ENCODE assay signal across 20 cellular contexts in the genomic region with DNA sequence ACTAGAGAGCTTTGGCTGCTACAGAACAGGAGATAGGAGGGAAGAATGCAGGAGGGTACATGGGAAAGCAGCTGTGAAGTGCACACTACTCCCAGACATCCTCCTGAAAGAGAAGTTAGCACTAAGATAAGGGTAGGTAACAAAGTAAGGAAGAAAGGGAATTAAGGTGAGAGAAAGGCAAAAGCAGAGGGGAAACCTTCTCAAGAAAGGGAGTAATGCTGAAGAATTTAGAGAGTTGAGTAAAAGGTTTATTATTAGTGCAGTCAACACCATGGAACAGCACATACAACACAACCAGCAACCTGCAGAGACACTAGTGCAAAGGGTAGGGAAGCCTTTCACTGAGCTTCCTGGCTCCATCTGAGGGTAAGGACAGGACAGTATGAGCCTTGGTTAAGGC. TPM values are rescaled to one million over a fixed set of nuclear protein-coding genes. Genes with fewer than 3 reads are reported as not detected.
A peak's percentile ranks its signal among the peaks of the same experiment; 100 is the strongest.
DNase-seq lines count a peak whose midpoint lies in the region; ATAC-seq and TF ChIP-seq lines count a peak whose summit lies in the region.
"Had no signal": no experiment of that assay in that cellular context is flagged by ENCODE, and none has a peak within 500 bp of the region (broad histone marks: within the 10 kb centered on the region; RNA-seq: fewer than 3 reads in every experiment).

No MANE protein-coding gene starts in this region.

- H3K4me3 Mint-ChIP-seq in activated T-helper 17 cell treated with anti-CD3 and anti-CD28 coated beads, Interleukin-2, amount 50 U/mL, for 72 hours = no peak overlapping the region
- H3K4me3 Mint-ChIP-seq in memory B cell = no peak overlapping the region
- H3K4me3 Mint-ChIP-seq in activated T-helper 2 cell treated with anti-CD3 and anti-CD28 coated beads, Interferon-gamma antibody, Interleukin-2, Interleukin-4, amounts not matched to agents 10 μg/mL and 5 μg/mL and 100 μg/mL, durations not matched to agents 14 hours and 24 hours and 36 hours (ENCODE audit: low read depth) = no peak overlapping the region
- H3K4me3 Mint-ChIP-seq: CD14-positive monocyte had no signal

- peak overlapping the region; percentile 56 for H3K27ac ChIP-seq in left ventricle myocardium inferior (replicated peaks)
- H3K27ac ChIP-seq in right cardiac atrium (ENCODE audit: low read length) = no peak overlapping the region

- TF ChIP-seq CTCF in left ventricle myocardium inferior (IDR thresholded peaks at IDR 0.05; ENCODE audit: borderline replicate concordance) = no peak

- H3K4me1 ChIP-seq in left ventricle myocardium inferior (peaks cover 17% of the 10 kb centered on the region), right cardiac atrium (ENCODE audit: control insufficient read depth, insufficient read depth, low read length) (no peaks in the 10 kb centered on the region)

- H3K27me3 Mint-ChIP-seq in activated T-helper 17 cell treated with anti-CD3 and anti-CD28 coated beads, Interleukin-2, amount 50 U/mL, for 72 hours = no peaks in the 10 kb centered on the region
- no peaks in the 10 kb centered on the region for H3K27me3 Mint-ChIP-seq in memory B cell
- H3K27me3 Mint-ChIP-seq in activated T-helper 2 cell treated with anti-CD3 and anti-CD28 coated beads, Interferon-gamma antibody, Interleukin-2, Interleukin-4, amounts not matched to agents 10 μg/mL and 5 μg/mL and 100 μg/mL, durations not matched to agents 14 hours and 24 hours and 36 hours (ENCODE audit: low read depth) = no peaks in the 10 kb centered on the region

- no peaks in the 10 kb centered on the region for H3K9me3 ChIP-seq in left ventricle myocardium inferior (replicated peaks)
- no peaks in the 10 kb centered on the region for H3K9me3 ChIP-seq in right cardiac atrium (ENCODE audit: control insufficient read depth, low read length)

- peaks cover 53% of the 10 kb centered on the region for H3K36me3 Mint-ChIP-seq in activated T-helper 17 cell treated with anti-CD3 and anti-CD28 coated beads, Interleukin-2, amount 50 U/mL, for 72 hours (ENCODE audit: low read depth)
- peaks cover 20% of the 10 kb centered on the region for H3K36me3 Mint-ChIP-seq in memory B cell
- H3K36me3 Mint-ChIP-seq in activated T-helper 2 cell treated with anti-CD3 and anti-CD28 coated beads, Interferon-gamma antibody, Interleukin-2, Interleukin-4, amounts not matched to agents 10 μg/mL and 5 μg/mL and 100 μg/mL, durations not matched to agents 14 hours and 24 hours and 36 hours (ENCODE audit: low read depth) = peaks cover 25% of the 10 kb centered on the region

- H3K9me3 Mint-ChIP-seq in activated T-helper 17 cell treated with anti-CD3 and anti-CD28 coated beads, Interleukin-2, amount 50 U/mL, for 72 hours = no peaks in the 10 kb centered on the region
- H3K9me3 Mint-ChIP-seq in memory B cell = no peaks in the 10 kb centered on the region
- H3K9me3 Mint-ChIP-seq in activated T-helper 2 cell treated with anti-CD3 and anti-CD28 coated beads, Interferon-gamma antibody, Interleukin-2, Interleukin-4, amounts not matched to agents 10 μg/mL and 5 μg/mL and 100 μg/mL, durations not matched to agents 14 hours and 24 hours and 36 hours = no peaks in the 10 kb centered on the region
- H3K9me3 Mint-ChIP-seq: CD14-positive monocyte had no signal

- H3K27ac Mint-ChIP-seq in activated T-helper 17 cell treated with anti-CD3 and anti-CD28 coated beads, Interleukin-2, amount 50 U/mL, for 72 hours = peak overlapping the region; percentile 3
- peak overlapping the region; percentile 93 for H3K27ac Mint-ChIP-seq in memory B cell
- no peak overlapping the region for H3K27ac Mint-ChIP-seq in activated T-helper 2 cell treated with anti-CD3 and anti-CD28 coated beads, Interferon-gamma antibody, Interleukin-2, Interleukin-4, amounts not matched to agents 10 μg/mL and 5 μg/mL and 100 μg/mL, durations not matched to agents 14 hours and 24 hours and 36 hours

- peaks cover 9% of the 10 kb centered on the region for H3K4me1 Mint-ChIP-seq in activated T-helper 17 cell treated with anti-CD3 and anti-CD28 coated beads, Interleukin-2, amount 50 U/mL, for 72 hours
- peaks cover 25% of the 10 kb centered on the region for H3K4me1 Mint-ChIP-seq in memory B cell
- peaks cover 1% of the 10 kb centered on the region for H3K4me1 Mint-ChIP-seq in activated T-helper 2 cell treated with anti-CD3 and anti-CD28 coated beads, Interferon-gamma antibody, Interleukin-2, Interleukin-4, amounts not matched to agents 10 μg/mL and 5 μg/mL and 100 μg/mL, durations not matched to agents 14 hours and 24 hours and 36 hours (ENCODE audit: low read depth)

- peaks cover 43% of the 10 kb centered on the region for H3K36me3 ChIP-seq in left ventricle myocardium inferior

- H3K4me3 ChIP-seq in left ventricle myocardium inferior (no peak overlapping the region), right cardiac atrium (ENCODE audit: low read length) (no peak overlapping the region)

- no peak for ATAC-seq in right cardiac atrium
- ATAC-seq in activated T-helper 17 cell treated with anti-CD3 and anti-CD28 coated beads, Interleukin-2, amount 50 U/mL, for 72 hours (replicated peaks) = no peak
- ATAC-seq in memory B cell (ENCODE audit: low read depth) = no peak
- ATAC-seq: Panc1 had no signal

- intact Hi-C loops in left ventricle myocardium inferior (cut with micrococcal nuclease) = no loop called here
- intact Hi-C loops in right cardiac atrium (cut with DNase I) = loop anchor here in 1 of 4 donors (10.0 kb wide), 1 partner anchor 111 kb away; the partner anchor contains the start of gene CNPY2
- intact Hi-C loops in posterior cingulate gyrus (cut with DNase I) = no loop called here
- intact Hi-C loops in activated T-helper 2 cell treated with anti-CD3 and anti-CD28 coated beads, Interferon-gamma antibody, Interleukin-2, Interleukin-4, amounts not matched to agents 10 μg/mL and 5 μg/mL and 100 μg/mL, durations not matched to agents 14 hours and 24 hours and 36 hours (cut with micrococcal nuclease) = no loop called here
- intact Hi-C loops in head of caudate nucleus (cut with DNase I) = no loop called here

- H3K27me3 ChIP-seq in left ventricle myocardium inferior (ENCODE audit: low read depth) (no peaks in the 10 kb centered on the region), right cardiac atrium (ENCODE audit: control insufficient read depth, insufficient read depth) (no peaks in the 10 kb centered on the region)

- DNase-seq in left ventricle myocardium inferior (no peak), right cardiac atrium (no peak), memory B cell (ENCODE audit: low spot score in 2 of 2) (no peak), posterior cingulate gyrus (no peak), head of caudate nucleus (no peak), COR-L47 (lab: John Stamatoyannopoulos, UW) (no peak)
- DNase-seq in activated T-helper 2 cell treated with anti-CD3 and anti-CD28 coated beads, Interferon-gamma antibody, Interleukin-2, Interleukin-4, amounts not matched to agents 10 μg/mL and 5 μg/mL and 100 μg/mL, durations not matched to agents 14 hours and 24 hours and 36 hours (ENCODE audit: low spot score) = no peak
- DNase-seq: DMS79, H7, IMR-90, Kasumi-1, NCI-H1105, NCI-H1694, NCI-H2107, NCI-H226, NCI-H524 treated with DMSO at 0.1 percent for 48 hours had no signal

RNA-seq across cellular contexts. Expression of gene SMARCC2, which starts 15.0 kb away (rescaled TPM):
- total RNA-seq in left ventricle myocardium inferior (67.1 TPM), right cardiac atrium (10 to 100 TPM; 63.2 to 94.6 (median 72.2) TPM)
- 28.6 TPM for polyA plus RNA-seq in right cardiac atrium
- 100 to 1,000 TPM; 104 to 114 TPM for total RNA-seq in activated T-helper 17 cell treated with anti-CD3 and anti-CD28 coated beads, Interleukin-2, amount 50 U/mL, for 72 hours
- total RNA-seq in activated T-helper 2 cell treated with anti-CD3 and anti-CD28 coated beads, Interferon-gamma antibody, Interleukin-2, Interleukin-4, amounts not matched to agents 10 μg/mL and 5 μg/mL and 100 μg/mL, durations not matched to agents 14 hours and 24 hours and 36 hours = 131 and 136 TPM in 2 replicates

RNA-seq across cellular contexts. Expression of gene RNF41, which starts 17.4 kb away (rescaled TPM):
- total RNA-seq in left ventricle myocardium inferior (51.4 TPM), right cardiac atrium (10 to 100 TPM; 43.5 to 63.2 (median 47.0) TPM)
- polyA plus RNA-seq in right cardiac atrium = 17.4 TPM
- total RNA-seq in activated T-helper 17 cell treated with anti-CD3 and anti-CD28 coated beads, Interleukin-2, amount 50 U/mL, for 72 hours = 10 to 100 TPM; 31.4 to 33.0 TPM
- 38.5 TPM in 2 replicates for total RNA-seq in activated T-helper 2 cell treated with anti-CD3 and anti-CD28 coated beads, Interferon-gamma antibody, Interleukin-2, Interleukin-4, amounts not matched to agents 10 μg/mL and 5 μg/mL and 100 μg/mL, durations not matched to agents 14 hours and 24 hours and 36 hours

RNA-seq across cellular contexts. Expression of gene NABP2, which starts 19.9 kb away (rescaled TPM):
- 20.3 TPM for total RNA-seq in left ventricle myocardium inferior
- 10 to 100 TPM; 20.2 to 26.0 (median 24.4) TPM for total RNA-seq in right cardiac atrium
- 19.1 TPM for polyA plus RNA-seq in right cardiac atrium
- 10 to 100 TPM; 61.0 to 96.6 TPM for total RNA-seq in activated T-helper 17 cell treated with anti-CD3 and anti-CD28 coated beads, Interleukin-2, amount 50 U/mL, for 72 hours
- 77.3 and 86.8 TPM in 2 replicates for total RNA-seq in activated T-helper 2 cell treated with anti-CD3 and anti-CD28 coated beads, Interferon-gamma antibody, Interleukin-2, Interleukin-4, amounts not matched to agents 10 μg/mL and 5 μg/mL and 100 μg/mL, durations not matched to agents 14 hours and 24 hours and 36 hours

RNA-seq across cellular contexts. Expression of gene SLC39A5, which starts 25.6 kb away (rescaled TPM):
- total RNA-seq in left ventricle myocardium inferior = not detected
- total RNA-seq in right cardiac atrium = under 1 TPM in 1 of 4 donors, not detected in 3; 0.49 TPM
- 0.18 TPM for polyA plus RNA-seq in right cardiac atrium
- under 1 TPM in 1 of 2 donors, not detected in 1; 0.41 TPM for total RNA-seq in activated T-helper 17 cell treated with anti-CD3 and anti-CD28 coated beads, Interleukin-2, amount 50 U/mL, for 72 hours
- total RNA-seq in activated T-helper 2 cell treated with anti-CD3 and anti-CD28 coated beads, Interferon-gamma antibody, Interleukin-2, Interleukin-4, amounts not matched to agents 10 μg/mL and 5 μg/mL and 100 μg/mL, durations not matched to agents 14 hours and 24 hours and 36 hours = 0.39 and 1.4 TPM in 2 replicates
- total RNA-seq: A673, H7, IMR-90 had no signal
- polyA plus RNA-seq: IMR-90 had no signal

RNA-seq across cellular contexts. Expression of gene MYL6, which starts 46.1 kb away (rescaled TPM):
- total RNA-seq in left ventricle myocardium inferior (508 TPM), right cardiac atrium (1,000 to 10,000 TPM in 1 of 4 donors, 100 to 1,000 TPM in 3; 592 to 1,178 (median 826) TPM)
- 1,131 TPM for polyA plus RNA-seq in right cardiac atrium
- total RNA-seq in activated T-helper 17 cell treated with anti-CD3 and anti-CD28 coated beads, Interleukin-2, amount 50 U/mL, for 72 hours = 1,000 to 10,000 TPM in 1 of 2 donors, 100 to 1,000 TPM in 1; 974 to 1,528 TPM
- total RNA-seq in activated T-helper 2 cell treated with anti-CD3 and anti-CD28 coated beads, Interferon-gamma antibody, Interleukin-2, Interleukin-4, amounts not matched to agents 10 μg/mL and 5 μg/mL and 100 μg/mL, durations not matched to agents 14 hours and 24 hours and 36 hours = 1,051 and 1,067 TPM in 2 replicates
